Comparison of ENCODE assay signal across 8 cellular contexts in genomic region chr22:37043828-37044538, GRCh38. TPM values are rescaled to one million over a fixed set of nuclear protein-coding genes. Genes with fewer than 3 reads are reported as not detected.
A peak's percentile ranks its signal among the peaks of the same experiment; 100 is the strongest.
DNase-seq lines count a peak whose midpoint lies in the region; ATAC-seq, FAIRE-seq and TF ChIP-seq lines count a peak whose summit lies in the region.

No MANE protein-coding gene starts in this region.

- CTCF ChIA-PET in Caco-2 (lab: Charles Lee): interaction anchor here (0.6 to 2.9 kb wide), 15 partner anchors 10 to 458 kb away, joined by 3 to 45 read pairs (median 4); partner anchors contain the start of genes MPST and TST

- no peaks in the 10 kb centered on the region for H3K9me3 Mint-ChIP-seq in Caco-2 (ENCODE audit: unreplicated experiment)
- H3K9me3 Mint-ChIP-seq in activated T-helper 17 cell treated with anti-CD3 and anti-CD28 coated beads, Interleukin-2, amount 50 U/mL, for 72 hours: no peaks in the 10 kb centered on the region

- no peaks in the 10 kb centered on the region for H3K27me3 ChIP-seq in Caco-2 (replicated peaks; ENCODE audit: control insufficient read depth, insufficient read depth, low read length)
- no peaks in the 10 kb centered on the region for H3K27me3 ChIP-seq in right atrium auricular region

- POLR2A ChIA-PET in Caco-2 (lab: Charles Lee): interaction anchor here (0.5 to 2.5 kb wide), 5 partner anchors 9 to 515 kb away, joined by 3 to 22 read pairs (median 4); partner anchors contain the start of genes EIF3D, MPST and TST

- no peaks in the 10 kb centered on the region for H3K27me3 Mint-ChIP-seq in Caco-2 (ENCODE audit: insufficient read depth, unreplicated experiment)
- H3K27me3 Mint-ChIP-seq in activated T-helper 17 cell treated with anti-CD3 and anti-CD28 coated beads, Interleukin-2, amount 50 U/mL, for 72 hours: peaks cover 3% of the 10 kb centered on the region

- H3K4me3 ChIP-seq in Caco-2 (ENCODE audit: low read depth, low read length) (no peak overlapping the region), right atrium auricular region (no peak overlapping the region)

- H3K4me1 ChIP-seq in Caco-2 (peaks cover 27% of the 10 kb centered on the region), right atrium auricular region (no peaks in the 10 kb centered on the region)

- peak overlapping the region; percentile 59 for H3K27ac Mint-ChIP-seq in Caco-2 (ENCODE audit: unreplicated experiment)
- no peak overlapping the region for H3K27ac Mint-ChIP-seq in activated T-helper 17 cell treated with anti-CD3 and anti-CD28 coated beads, Interleukin-2, amount 50 U/mL, for 72 hours

- peak; percentile 72 for ATAC-seq in activated T-helper 17 cell treated with anti-CD3 and anti-CD28 coated beads, Interleukin-2, amount 50 U/mL, for 72 hours (replicated peaks)
- no peak for ATAC-seq in HG02763 (IDR thresholded peaks at IDR 0.05; ENCODE audit: unreplicated experiment)

- H3K36me3 ChIP-seq in Caco-2 (ENCODE audit: control insufficient read depth, insufficient read depth, low read length): no peaks in the 10 kb centered on the region
- H3K36me3 ChIP-seq in right atrium auricular region: no peaks in the 10 kb centered on the region

- H3K9me3 ChIP-seq in Caco-2: no peaks in the 10 kb centered on the region
- H3K9me3 ChIP-seq in right atrium auricular region: no peaks in the 10 kb centered on the region

- H3K27ac ChIP-seq in right atrium auricular region: no peak overlapping the region

- H3K4me3 Mint-ChIP-seq in Caco-2 (ENCODE audit: unreplicated experiment): peak overlapping the region; percentile 39
- no peak overlapping the region for H3K4me3 Mint-ChIP-seq in activated T-helper 17 cell treated with anti-CD3 and anti-CD28 coated beads, Interleukin-2, amount 50 U/mL, for 72 hours

- BruUV-seq in Caco-2 (replicated peaks; lab: Mats Ljungman, UMichigan): no TSS peak

- intact Hi-C loops in Caco-2 (cut with micrococcal nuclease; ENCODE audit: unreplicated experiment): loop anchor here (1.0 kb wide), 1 partner anchor 12 kb away; no protein-coding TSS in a partner anchor

- peaks cover 20% of the 10 kb centered on the region for H3K4me1 Mint-ChIP-seq in Caco-2 (ENCODE audit: low read depth, unreplicated experiment)
- H3K4me1 Mint-ChIP-seq in activated T-helper 17 cell treated with anti-CD3 and anti-CD28 coated beads, Interleukin-2, amount 50 U/mL, for 72 hours: peaks cover 6% of the 10 kb centered on the region

- peak; percentile 86 to 87 for TF ChIP-seq CTCF in Caco-2 (IDR thresholded peaks at IDR 0.05; ENCODE audit: insufficient read depth in 1 of 2, low read depth in 1 of 2, low read length in 1 of 2, severe bottlenecking in 1 of 2, unreplicated experiment in 1 of 2)
- TF ChIP-seq CTCF in right atrium auricular region (IDR thresholded peaks at IDR 0.05): peak; percentile 50 to 74

- H3K36me3 Mint-ChIP-seq in Caco-2 (ENCODE audit: insufficient read depth, unreplicated experiment): no peaks in the 10 kb centered on the region
- no peaks in the 10 kb centered on the region for H3K36me3 Mint-ChIP-seq in activated T-helper 17 cell treated with anti-CD3 and anti-CD28 coated beads, Interleukin-2, amount 50 U/mL, for 72 hours (ENCODE audit: low read depth)

- TF ChIP-seq POLR2A in H54 (IDR thresholded peaks at IDR 0.05; ENCODE audit: low read depth, low read length): no peak

- no peak for FAIRE-seq in H54 (lab: Jason Lieb, UNC)

- peak; percentile 88 for DNase-seq in Caco-2
- DNase-seq in H54 (ENCODE audit: insufficient read length, low spot score): peak; percentile 57
- DNase-seq in NCI-H82 treated with DMSO at 0.1 percent for 48 hours (lab: John Stamatoyannopoulos, UW; ENCODE audit: unreplicated experiment): peak; percentile 7
- no peak for DNase-seq in right atrium auricular region (ENCODE audit: low spot score)
- DNase-seq in stimulated activated CD4-positive, alpha-beta T cell treated with anti-CD3 and anti-CD28 coated beads, Interleukin-1b, Interleukin-23, amount 100 ng/mL, for 4 hours (ENCODE audit: low read depth in 2 of 2): peak; percentile 22 to 23
- no peak for DNase-seq in DMS79 treated with DMSO at 0.1 percent for 48 hours (lab: John Stamatoyannopoulos, UW)

RNA-seq across cellular contexts. Expression of gene KCTD17, which starts 7.6 kb away (rescaled TPM):
- total RNA-seq in Caco-2 (2022) (17.2 and 19.8 TPM in 2 replicates), right atrium auricular region (10 to 100 TPM; 44.9 to 54.8 TPM)
- total RNA-seq in activated T-helper 17 cell treated with anti-CD3 and anti-CD28 coated beads, Interleukin-2, amount 50 U/mL, for 72 hours: 10 to 100 TPM; 39.4 to 41.9 TPM

RNA-seq across cellular contexts. Expression of gene MPST, which starts 24.4 kb away (rescaled TPM):
- total RNA-seq in Caco-2 (2022): 81.8 and 83.7 TPM in 2 replicates
- total RNA-seq in activated T-helper 17 cell treated with anti-CD3 and anti-CD28 coated beads, Interleukin-2, amount 50 U/mL, for 72 hours: 10 to 100 TPM; 22.7 to 41.6 TPM
- total RNA-seq in right atrium auricular region: 100 to 1,000 TPM; 102 to 116 TPM

RNA-seq across cellular contexts. Expression of gene TST, which starts 24.7 kb away (rescaled TPM):
- total RNA-seq in Caco-2 (2022) (37.0 and 44.9 TPM in 2 replicates), right atrium auricular region (10 to 100 TPM; 55.0 to 82.1 TPM)
- total RNA-seq in activated T-helper 17 cell treated with anti-CD3 and anti-CD28 coated beads, Interleukin-2, amount 50 U/mL, for 72 hours: 10 to 100 TPM in 1 of 2 donors, 1 to 10 TPM in 1; 8.2 to 14.5 TPM

Comparison
In these comparisons a context has a peak if more than half of its experiments do, and no peak if none do; other contexts are left out.
1. DNase-seq: peak in Caco-2 (2 of 2), H54 (single experiment), NCI-H82 treated with DMSO at 0.1 percent for 48 hours (single experiment) and stimulated activated CD4-positive, alpha-beta T cell treated with anti-CD3 and anti-CD28 coated beads, Interleukin-1b, Interleukin-23, amount 100 ng/mL, for 4 hours (2 of 2); none in right atrium auricular region (single experiment) and DMS79 treated with DMSO at 0.1 percent for 48 hours (single experiment).